ENCODE assay signal across 10 cellular contexts in genomic region chr3:14405886-14406238, GRCh38. TPM values are rescaled to one million over a fixed set of nuclear protein-coding genes. Genes with fewer than 3 reads are reported as not detected.
A peak's percentile ranks its signal among the peaks of the same experiment; 100 is the strongest.
DNase-seq lines count a peak whose midpoint lies in the region; ATAC-seq and TF ChIP-seq lines count a peak whose summit lies in the region.
"Had no signal": no experiment of that assay in that cellular context is flagged by ENCODE, and none has a peak within 500 bp of the region (broad histone marks: within the 10 kb centered on the region; RNA-seq: fewer than 3 reads in every experiment).

No MANE protein-coding gene starts in this region.

- H3K4me3 ChIP-seq in SK-N-SH (ENCODE audit: low read depth in 2 of 2, low read length in 1 of 2) (0 out of 4 replicates have a peak overlapping the region, but pooled peaks of 1 of the 2 experiments have one; percentile 86), OCI-LY3 (ENCODE audit: low read length) (0 out of 2 replicates have a peak overlapping the region, but pooled peaks have one; percentile 100), hepatocyte (no peak overlapping the region), smooth muscle cell (no peak overlapping the region)

- H3K36me3 ChIP-seq in SK-N-SH (replicated peaks in 1 of 2; ENCODE audit: control insufficient read depth in 1 of 2, insufficient read depth in 2 of 2, low read length in 1 of 2), result peaks cover 0 to 3% of the 10 kb centered on the region in 2 experiments
- peaks cover 53% of the 10 kb centered on the region for H3K36me3 ChIP-seq in OCI-LY3 (replicated peaks; ENCODE audit: low read depth, low read length)
- H3K36me3 ChIP-seq in hepatocyte (replicated peaks; ENCODE audit: insufficient read depth, low read depth), result no peaks in the 10 kb centered on the region
- H3K36me3 ChIP-seq in smooth muscle cell (ENCODE audit: low read depth), result no peaks in the 10 kb centered on the region

- POLR2A ChIA-PET in SK-N-SH (lab: Yijun Ruan, JAX), result no interaction called here

- DNase-seq in SK-N-SH, result no peak
- DNase-seq in hepatocyte (ENCODE audit: low spot score), result no peak
- no peak for DNase-seq in smooth muscle cell (lab: John Stamatoyannopoulos, UW; ENCODE audit: unreplicated experiment)
- DNase-seq in SHP77 (lab: John Stamatoyannopoulos, UW), result no peak
- DNase-seq: activated CD4-positive, alpha-beta memory T cell treated with anti-CD3 and anti-CD28 coated beads, Interleukin-2, amount 10 ng/mL, durations not matched to agents 7 days and 5 days; H7 had no signal

- H3K27ac ChIP-seq in SK-N-SH (ENCODE audit: low read depth in 2 of 2, low read length in 1 of 2) (no peak overlapping the region), OCI-LY3 (ENCODE audit: low read length) (no peak overlapping the region), hepatocyte (peak overlapping the region; percentile 89), smooth muscle cell (ENCODE audit: low read depth) (no peak overlapping the region)

- no peak for TF ChIP-seq EP300 in SK-N-SH (IDR thresholded peaks at IDR 0.05; ENCODE audit: borderline replicate concordance in 1 of 2, low read depth in 1 of 2, low read length in 1 of 2)

- 77% methylated on average over 6 of the region's 6 CpGs for WGBS in SK-N-SH (ENCODE audit: low lambda C conversion rate)
- WGBS in hepatocyte (ENCODE audit: low lambda C conversion rate, missing lambda C conversion rate), result 86% methylated on average over 6 of the region's 6 CpGs
- 81% methylated on average over 6 of the region's 6 CpGs for WGBS in smooth muscle cell (ENCODE audit: low lambda C conversion rate)

- no peak for TF ChIP-seq CTCF in SK-N-SH (IDR thresholded peaks at IDR 0.05)
- no peak for TF ChIP-seq CTCF in OCI-LY3 (IDR thresholded peaks at IDR 0.05; ENCODE audit: low read depth, low read length)
- TF ChIP-seq CTCF in hepatocyte (IDR thresholded peaks at IDR 0.05; ENCODE audit: poor library complexity), result no peak
- no peak for TF ChIP-seq CTCF in smooth muscle cell (IDR thresholded peaks at IDR 0.05; ENCODE audit: borderline replicate concordance, insufficient read depth, poor library complexity, severe bottlenecking)

- H3K27me3 ChIP-seq in SK-N-SH (ENCODE audit: insufficient read depth) (no peaks in the 10 kb centered on the region), OCI-LY3 (ENCODE audit: low read depth, low read length) (no peaks in the 10 kb centered on the region), hepatocyte (no peaks in the 10 kb centered on the region), smooth muscle cell (ENCODE audit: low read depth) (no peaks in the 10 kb centered on the region)

- H3K9me3 ChIP-seq in SK-N-SH, result no peaks in the 10 kb centered on the region
- H3K9me3 ChIP-seq in OCI-LY3 (ENCODE audit: insufficient read depth, low read length), result no peaks in the 10 kb centered on the region
- H3K9me3 ChIP-seq in hepatocyte (ENCODE audit: low read depth), result no peaks in the 10 kb centered on the region
- no peaks in the 10 kb centered on the region for H3K9me3 ChIP-seq in smooth muscle cell (replicated peaks; ENCODE audit: low read depth)

- peaks cover 20 to 24% of the 10 kb centered on the region in 2 experiments; a peak in 3 of 4 replicates for H3K4me1 ChIP-seq in SK-N-SH (ENCODE audit: control insufficient read depth in 1 of 2, insufficient read depth in 2 of 2, low read depth in 1 of 2, low read length in 1 of 2)
- peaks cover 33% of the 10 kb centered on the region for H3K4me1 ChIP-seq in OCI-LY3 (ENCODE audit: low read length)
- H3K4me1 ChIP-seq in hepatocyte (ENCODE audit: insufficient read depth), result peaks cover 24% of the 10 kb centered on the region
- H3K4me1 ChIP-seq in smooth muscle cell (ENCODE audit: low read depth), result peaks cover 17% of the 10 kb centered on the region

- H3K4me2 ChIP-seq in SK-N-SH (peak overlapping the region; percentile 88), OCI-LY3 (ENCODE audit: low read length) (peak overlapping the region; percentile 95), hepatocyte (peak overlapping the region; percentile 87), smooth muscle cell (peak overlapping the region; percentile 99)

- H3K9me2 ChIP-seq in SK-N-SH (no peaks in the 10 kb centered on the region), hepatocyte (replicated peaks; ENCODE audit: insufficient read depth) (no peaks in the 10 kb centered on the region)

- no peak overlapping the region for H2AFZ ChIP-seq in SK-N-SH (ENCODE audit: low read depth)
- no peak overlapping the region for H2AFZ ChIP-seq in OCI-LY3 (ENCODE audit: low read depth, low read length)
- no peak overlapping the region for H2AFZ ChIP-seq in hepatocyte
- H2AFZ ChIP-seq in smooth muscle cell (ENCODE audit: low read depth), result no peak overlapping the region

- CTCF ChIA-PET in SK-N-SH (lab: Yijun Ruan, JAX), result interaction anchor here (0.7 to 3.3 kb wide), 5 partner anchors 12 to 145 kb away, joined by 3 to 13 read pairs (median 4); no protein-coding TSS in a partner anchor

- H3K79me2 ChIP-seq in SK-N-SH (ENCODE audit: insufficient read depth) (peaks cover 75% of the 10 kb centered on the region), OCI-LY3 (ENCODE audit: low read length) (peaks cover 85% of the 10 kb centered on the region), hepatocyte (peaks cover 76% of the 10 kb centered on the region), smooth muscle cell (ENCODE audit: low read depth) (peaks cover 49% of the 10 kb centered on the region)

- peaks cover 28% of the 10 kb centered on the region for H4K20me1 ChIP-seq in SK-N-SH (ENCODE audit: insufficient read depth)
- peaks cover 66% of the 10 kb centered on the region for H4K20me1 ChIP-seq in OCI-LY3 (ENCODE audit: insufficient read depth, low read length)
- H4K20me1 ChIP-seq in hepatocyte (ENCODE audit: insufficient read depth, poor library complexity, severe bottlenecking), result peaks cover 40% of the 10 kb centered on the region
- H4K20me1 ChIP-seq in smooth muscle cell (ENCODE audit: low read depth), result peaks cover 39% of the 10 kb centered on the region

- no peak overlapping the region for H3K9ac ChIP-seq in SK-N-SH
- no peak overlapping the region for H3K9ac ChIP-seq in OCI-LY3 (ENCODE audit: low read length)
- H3K9ac ChIP-seq in smooth muscle cell (ENCODE audit: low read depth), result no peak overlapping the region

- no peak for TF ChIP-seq RAD21 in SK-N-SH (IDR thresholded peaks at IDR 0.05; ENCODE audit: low read length)

- H3F3A ChIP-seq in SK-N-SH (replicated peaks; ENCODE audit: insufficient read depth), result peaks cover 7% of the 10 kb centered on the region
- no peaks in the 10 kb centered on the region for H3F3A ChIP-seq in smooth muscle cell (ENCODE audit: low read depth)

- ATAC-seq in SK-N-SH treated with all-trans-retinoic acid at 6 μM for 48 hours, result no peak
- ATAC-seq in HG03469 (IDR thresholded peaks at IDR 0.05; ENCODE audit: unreplicated experiment), result no peak
- no peak for ATAC-seq in GM18502 (IDR thresholded peaks at IDR 0.05; ENCODE audit: poor library complexity, unreplicated experiment)

TF ChIP-seq in SK-N-SH, 30 proteins besides CTCF, POLR2A, EP300 and RAD21:
- no peak for TF ChIP-seq TAF1 (IDR thresholded peaks at IDR 0.05; ENCODE audit: borderline replicate concordance, low read depth, low read length)
- no peak for TF ChIP-seq RCOR1 (IDR thresholded peaks at IDR 0.05; ENCODE audit: low read length)
- TF ChIP-seq MEF2A (IDR thresholded peaks at IDR 0.05; ENCODE audit: borderline replicate concordance, low read depth), result no peak
- no peak for TF ChIP-seq GATA2 (CRISPR knock-in tag; IDR thresholded peaks at IDR 0.05)

TF ChIP-seq in SK-N-SH treated with all-trans-retinoic acid at 6 μM for 48 hours, 23 proteins besides CTCF, POLR2A, EP300 and RAD21:
- no peak for TF ChIP-seq RARB (CRISPR knock-in tag; IDR thresholded peaks at IDR 0.05)

RNA-seq across cellular contexts. Expression of gene SLC6A6, which starts 3.5 kb away (rescaled TPM):
- polyA plus RNA-seq in SK-N-SH (2012; rRNA removed), result 19.1 and 22.0 TPM in 2 replicates
- polyA plus RNA-seq in SK-N-SH (2012; cell fraction: cytosol; rRNA removed), result 13.1 and 16.4 TPM in 2 replicates
- 30.9 and 43.9 TPM in 2 replicates for polyA plus RNA-seq in SK-N-SH (2012; cell fraction: nucleus; rRNA removed)
- 57.1 and 58.9 TPM in 2 replicates for total RNA-seq in hepatocyte
- polyA plus RNA-seq in hepatocyte, result 30.7 and 31.8 TPM in 2 replicates
- total RNA-seq in smooth muscle cell, result 11.7 and 13.9 TPM in 2 replicates
- 8.5 and 9.4 TPM in 2 replicates for polyA plus RNA-seq in smooth muscle cell
